In genomic region chr14:94385553-94386057, GRCh38 we compare ENCODE assay signal across 31 cellular contexts. TPM values are rescaled to one million over a fixed set of nuclear protein-coding genes. Genes with fewer than 3 reads are reported as not detected.
DNase-seq lines count a peak whose midpoint lies in the region; ATAC-seq and TF ChIP-seq lines count a peak whose summit lies in the region.
"Had no signal": no experiment of that assay in that cellular context is flagged by ENCODE, and none has a peak within 500 bp of the region (broad histone marks: within the 10 kb centered on the region; RNA-seq: fewer than 3 reads in every experiment).

No MANE protein-coding gene starts in this region.

- 87% methylated on average over 3 of the region's 3 CpGs for WGBS in hepatocyte (ENCODE audit: low lambda C conversion rate, missing lambda C conversion rate)

- POLR2A ChIA-PET in activated CD8-positive, alpha-beta T cell treated with anti-CD3 and anti-CD28 coated beads, Interleukin-2, amount 10 ng/mL, durations not matched to agents 7 days and 5 days (lab: Charles Lee), result no interaction called here

- CTCF ChIA-PET in activated naive CD4-positive, alpha-beta T cell treated with anti-CD3 and anti-CD28 coated beads for 36 hours (lab: Charles Lee), result no interaction called here
- CTCF ChIA-PET in activated CD8-positive, alpha-beta T cell treated with anti-CD3 and anti-CD28 coated beads, Interleukin-2, amount 10 ng/mL, durations not matched to agents 7 days and 5 days (lab: Charles Lee), result no interaction called here

- H3K36me3 ChIP-seq in hepatocyte (replicated peaks; ENCODE audit: insufficient read depth, low read depth) (no peaks in the 10 kb centered on the region), vagina (no peaks in the 10 kb centered on the region)
- H3K36me3 ChIP-seq: heart left ventricle, tibial nerve had no signal

- TF ChIP-seq POLR2A in vagina (IDR thresholded peaks at IDR 0.05), result no peak

- H4K20me1 ChIP-seq in hepatocyte (ENCODE audit: insufficient read depth, poor library complexity, severe bottlenecking), result no peaks in the 10 kb centered on the region

- TF ChIP-seq CTCF in hepatocyte (IDR thresholded peaks at IDR 0.05; ENCODE audit: poor library complexity) (no peak), nephron progenitor cell (IDR thresholded peaks at IDR 0.05) (no peak), vagina (IDR thresholded peaks at IDR 0.05) (no peak)

- ATAC-seq in activated CD8-positive, alpha-beta T cell treated with anti-CD3 and anti-CD28 coated beads, Interleukin-2, amount 10 ng/mL, durations not matched to agents 7 days and 5 days, result no peak
- ATAC-seq: activated T-cell treated with anti-CD3 and anti-CD28 coated beads, Interleukin-2, amount 50 U/mL, for 72 hours; effector memory CD8-positive, alpha-beta T cell; foreskin keratinocyte; psoas muscle had no signal

- peaks cover 23% of the 10 kb centered on the region for H3K4me1 Mint-ChIP-seq in nephron progenitor cell
- peaks cover 5% of the 10 kb centered on the region for H3K4me1 Mint-ChIP-seq in activated naive CD4-positive, alpha-beta T cell treated with anti-CD3 and anti-CD28 coated beads for 36 hours (ENCODE audit: low read depth)
- peaks cover under 1% of the 10 kb centered on the region for H3K4me1 Mint-ChIP-seq in activated CD8-positive, alpha-beta T cell treated with anti-CD3 and anti-CD28 coated beads, Interleukin-2, amount 10 ng/mL, durations not matched to agents 7 days and 5 days (ENCODE audit: low read depth)

- peaks cover 30% of the 10 kb centered on the region for H3K79me2 ChIP-seq in hepatocyte

- H3K27ac ChIP-seq in hepatocyte, result peak overlapping the region; percentile 77
- H3K27ac ChIP-seq in vagina, result peak overlapping the region; percentile 45
- H3K27ac ChIP-seq: foreskin keratinocyte, psoas muscle, VCaP had no signal

- intact Hi-C loops in vagina (cut with DNase I), result no loop called here
- intact Hi-C loops in activated naive CD4-positive, alpha-beta T cell treated with anti-CD3 and anti-CD28 coated beads for 36 hours (cut with micrococcal nuclease), result no loop called here

- no peaks in the 10 kb centered on the region for H3K36me3 Mint-ChIP-seq in nephron progenitor cell (ENCODE audit: low read depth)
- H3K36me3 Mint-ChIP-seq in activated naive CD4-positive, alpha-beta T cell treated with anti-CD3 and anti-CD28 coated beads for 36 hours (ENCODE audit: low read depth), result no peaks in the 10 kb centered on the region
- no peaks in the 10 kb centered on the region for H3K36me3 Mint-ChIP-seq in activated CD8-positive, alpha-beta T cell treated with anti-CD3 and anti-CD28 coated beads, Interleukin-2, amount 10 ng/mL, durations not matched to agents 7 days and 5 days (ENCODE audit: low read depth)
- H3K36me3 Mint-ChIP-seq: naive thymus-derived CD4-positive, alpha-beta T cell had no signal

- H3K4me2 ChIP-seq in hepatocyte, result peak overlapping the region; percentile 72

- H3K4me1 ChIP-seq in hepatocyte (ENCODE audit: insufficient read depth) (peaks cover 9% of the 10 kb centered on the region), vagina (no peaks in the 10 kb centered on the region)
- H3K4me1 ChIP-seq: foreskin keratinocyte, psoas muscle had no signal

- H3K9me2 ChIP-seq in hepatocyte (replicated peaks; ENCODE audit: insufficient read depth), result no peaks in the 10 kb centered on the region

- H3K27me3 Mint-ChIP-seq in nephron progenitor cell (ENCODE audit: low read depth, poor library complexity), result peaks cover 10% of the 10 kb centered on the region
- H3K27me3 Mint-ChIP-seq in activated naive CD4-positive, alpha-beta T cell treated with anti-CD3 and anti-CD28 coated beads for 36 hours (ENCODE audit: low read depth), result peaks cover 1% of the 10 kb centered on the region
- no peaks in the 10 kb centered on the region for H3K27me3 Mint-ChIP-seq in activated CD8-positive, alpha-beta T cell treated with anti-CD3 and anti-CD28 coated beads, Interleukin-2, amount 10 ng/mL, durations not matched to agents 7 days and 5 days (ENCODE audit: low read depth)
- H3K27me3 Mint-ChIP-seq: activated CD4-positive, alpha-beta T cell treated with anti-CD3 and anti-CD28 coated beads, Interleukin-2, amount 10 ng/mL, durations not matched to agents 7 days and 5 days; naive thymus-derived CD4-positive, alpha-beta T cell had no signal

- H3K4me3 ChIP-seq in hepatocyte (no peak overlapping the region), vagina (no peak overlapping the region)
- H3K4me3 ChIP-seq: heart left ventricle, psoas muscle, tibial nerve had no signal

- no peak overlapping the region for H3K4me3 Mint-ChIP-seq in nephron progenitor cell
- no peak overlapping the region for H3K4me3 Mint-ChIP-seq in activated naive CD4-positive, alpha-beta T cell treated with anti-CD3 and anti-CD28 coated beads for 36 hours
- no peak overlapping the region for H3K4me3 Mint-ChIP-seq in activated CD8-positive, alpha-beta T cell treated with anti-CD3 and anti-CD28 coated beads, Interleukin-2, amount 10 ng/mL, durations not matched to agents 7 days and 5 days
- H3K4me3 Mint-ChIP-seq: activated CD4-positive, alpha-beta T cell treated with anti-CD3 and anti-CD28 coated beads, Interleukin-2, amount 10 ng/mL, durations not matched to agents 7 days and 5 days; activated T-cell treated with anti-CD3 and anti-CD28 coated beads, Interleukin-2, amount 50 U/mL, for 72 hours; effector memory CD8-positive, alpha-beta T cell; naive thymus-derived CD4-positive, alpha-beta T cell had no signal

- H3K27me3 ChIP-seq in hepatocyte (no peaks in the 10 kb centered on the region), vagina (no peaks in the 10 kb centered on the region)
- H3K27me3 ChIP-seq: foreskin keratinocyte, tibial nerve had no signal

- H3K9me3 Mint-ChIP-seq in nephron progenitor cell, result no peaks in the 10 kb centered on the region
- H3K9me3 Mint-ChIP-seq in activated naive CD4-positive, alpha-beta T cell treated with anti-CD3 and anti-CD28 coated beads for 36 hours, result no peaks in the 10 kb centered on the region
- no peaks in the 10 kb centered on the region for H3K9me3 Mint-ChIP-seq in activated CD8-positive, alpha-beta T cell treated with anti-CD3 and anti-CD28 coated beads, Interleukin-2, amount 10 ng/mL, durations not matched to agents 7 days and 5 days (ENCODE audit: insufficient read depth)
- H3K9me3 Mint-ChIP-seq: activated CD4-positive, alpha-beta T cell treated with anti-CD3 and anti-CD28 coated beads, Interleukin-2, amount 10 ng/mL, durations not matched to agents 7 days and 5 days; activated T-cell treated with anti-CD3 and anti-CD28 coated beads, Interleukin-2, amount 50 U/mL, for 72 hours; effector memory CD8-positive, alpha-beta T cell; naive thymus-derived CD4-positive, alpha-beta T cell had no signal

- H2AFZ ChIP-seq in hepatocyte, result no peak overlapping the region

- H3K9me3 ChIP-seq in hepatocyte (ENCODE audit: low read depth) (no peaks in the 10 kb centered on the region), vagina (no peaks in the 10 kb centered on the region)
- H3K9me3 ChIP-seq: heart left ventricle, psoas muscle, tibial nerve had no signal

- H3K27ac Mint-ChIP-seq in nephron progenitor cell, result no peak overlapping the region
- no peak overlapping the region for H3K27ac Mint-ChIP-seq in activated naive CD4-positive, alpha-beta T cell treated with anti-CD3 and anti-CD28 coated beads for 36 hours
- no peak overlapping the region for H3K27ac Mint-ChIP-seq in activated CD8-positive, alpha-beta T cell treated with anti-CD3 and anti-CD28 coated beads, Interleukin-2, amount 10 ng/mL, durations not matched to agents 7 days and 5 days
- H3K27ac Mint-ChIP-seq: activated CD4-positive, alpha-beta T cell treated with anti-CD3 and anti-CD28 coated beads, Interleukin-2, amount 10 ng/mL, durations not matched to agents 7 days and 5 days; activated T-cell treated with anti-CD3 and anti-CD28 coated beads, Interleukin-2, amount 50 U/mL, for 72 hours; effector memory CD8-positive, alpha-beta T cell; naive thymus-derived CD4-positive, alpha-beta T cell had no signal

- DNase-seq in NCI-H2171 (lab: John Stamatoyannopoulos, UW), result peak; percentile 24
- DNase-seq in hepatocyte (ENCODE audit: low spot score), result no peak
- peak; percentile 22 for DNase-seq in nephron progenitor cell
- no peak for DNase-seq in vagina (ENCODE audit: extremely low spot score in 2 of 2)
- DNase-seq in dermis blood vessel endothelial cell, result no peak
- DNase-seq in activated naive CD4-positive, alpha-beta T cell treated with anti-CD3 and anti-CD28 coated beads for 36 hours, result no peak
- no peak for DNase-seq in activated CD8-positive, alpha-beta T cell treated with anti-CD3 and anti-CD28 coated beads, Interleukin-2, amount 10 ng/mL, durations not matched to agents 7 days and 5 days
- DNase-seq: activated CD4-positive, alpha-beta T cell treated with anti-CD3 and anti-CD28 coated beads, Interleukin-2, amount 10 ng/mL, durations not matched to agents 7 days and 5 days; activated naive CD4-positive, alpha-beta T cell treated with Interleukin-2 at 50 U/mL for 16 hours; activated T-cell treated with anti-CD3 and anti-CD28 coated beads, Interleukin-2, amount 50 U/mL, for 72 hours; amniotic stem cell; C1 segment of cervical spinal cord; Calu3; effector memory CD8-positive, alpha-beta T cell; foreskin keratinocyte; heart left ventricle; KG1; mesenchymal stem cell; naive thymus-derived CD4-positive, alpha-beta T cell; NCI-H2081 treated with DMSO at 0.1 percent for 48 hours; NCI-H446; occipital lobe; psoas muscle; Right ventricle myocardium superior; stimulated activated CD4-positive, alpha-beta T cell treated with anti-CD3 and anti-CD28 coated beads, Interleukin-1b, Interleukin-23, amount 100 ng/mL, for 48 hours had no signal

RNA-seq across cellular contexts. Expression of gene SERPINA1, which starts 2.8 kb away (rescaled TPM):
- total RNA-seq in hepatocyte (5,074 and 5,718 TPM in 2 replicates), vagina (6.1 TPM), dermis blood vessel endothelial cell (0.23 and 0.51 TPM in 2 replicates)
- 3,463 and 3,480 TPM in 2 replicates for polyA plus RNA-seq in hepatocyte
- 1 to 10 TPM; 3.1 to 4.3 TPM for total RNA-seq in activated naive CD4-positive, alpha-beta T cell treated with anti-CD3 and anti-CD28 coated beads for 36 hours
- not detected for total RNA-seq in activated CD8-positive, alpha-beta T cell treated with anti-CD3 and anti-CD28 coated beads, Interleukin-2, amount 10 ng/mL, durations not matched to agents 7 days and 5 days

RNA-seq across cellular contexts. Expression of gene SERPINA2, which starts 19.1 kb away (rescaled TPM):
- total RNA-seq in hepatocyte, result not detected in 2 replicates
- not detected in 2 replicates for polyA plus RNA-seq in hepatocyte
- not detected for total RNA-seq in vagina
- total RNA-seq in dermis blood vessel endothelial cell, result not detected in 2 replicates
- not detected for total RNA-seq in activated naive CD4-positive, alpha-beta T cell treated with anti-CD3 and anti-CD28 coated beads for 36 hours
- not detected for total RNA-seq in activated CD8-positive, alpha-beta T cell treated with anti-CD3 and anti-CD28 coated beads, Interleukin-2, amount 10 ng/mL, durations not matched to agents 7 days and 5 days
- total RNA-seq: activated CD4-positive, alpha-beta T cell treated with anti-CD3 and anti-CD28 coated beads, Interleukin-2, amount 10 ng/mL, durations not matched to agents 7 days and 5 days; activated T-cell treated with anti-CD3 and anti-CD28 coated beads, Interleukin-2, amount 50 U/mL, for 72 hours; Calu3; Daoy; foreskin keratinocyte; heart left ventricle; naive thymus-derived CD4-positive, alpha-beta T cell; occipital lobe; psoas muscle; Right ventricle myocardium superior; skeletal muscle tissue; T-helper 2 cell treated with Interferon-gamma antibody and Interleukin-4, amounts not matched to agents 100 ng/mL and 5 ng/mL, for 36 hours; tibial nerve had no signal
- polyA plus RNA-seq: esophagus; foreskin keratinocyte; heart left ventricle; naive thymus-derived CD4-positive, alpha-beta T cell; psoas muscle had no signal

Comparison
In these comparisons a context has a peak if more than half of its experiments do, and no peak if none do; other contexts are left out.
1. DNase-seq: peak in NCI-H2171 (single experiment) and nephron progenitor cell (single experiment); none in hepatocyte (single experiment), vagina (0 of 2), dermis blood vessel endothelial cell (single experiment), activated naive CD4-positive, alpha-beta T cell treated with anti-CD3 and anti-CD28 coated beads for 36 hours (single experiment) and activated CD8-positive, alpha-beta T cell treated with anti-CD3 and anti-CD28 coated beads, Interleukin-2, amount 10 ng/mL, durations not matched to agents 7 days and 5 days (single experiment).
2. RNA of gene SERPINA1, which starts 2.8 kb away (total RNA-seq): 5,074 to 5,718 TPM in hepatocyte; 6.1 TPM in vagina (single experiment), 3.1 to 4.3 TPM in activated naive CD4-positive, alpha-beta T cell treated with anti-CD3 and anti-CD28 coated beads for 36 hours, 0.23 to 0.51 TPM in dermis blood vessel endothelial cell and not detected in activated CD8-positive, alpha-beta T cell treated with anti-CD3 and anti-CD28 coated beads, Interleukin-2, amount 10 ng/mL, durations not matched to agents 7 days and 5 days; every median in the first group is over 100 times any median in the second.